In genomic region chr19:38649305-38650179, GRCh38 we compare ENCODE assay signal across 8 cellular contexts. TPM values are rescaled to one million over a fixed set of nuclear protein-coding genes. Genes with fewer than 3 reads are reported as not detected.
DNase-seq lines count a peak whose midpoint lies in the region; ATAC-seq and TF ChIP-seq lines count a peak whose summit lies in the region.

No MANE protein-coding gene starts in this region.

- no peak for DNase-seq in CD4-positive, alpha-beta T cell
- DNase-seq in astrocyte of the hippocampus (ENCODE audit: low read depth, low spot score): peak; percentile 59
- DNase-seq in kidney glomerular epithelial cell (lab: John Stamatoyannopoulos, UW): peak; percentile 36
- DNase-seq in suprapubic skin (ENCODE audit: low spot score in 2 of 2): no peak
- DNase-seq in activated gamma-delta T cell (lab: John Stamatoyannopoulos, UW): no peak

- intact Hi-C loops in CD4-positive, alpha-beta T cell (cut with DNase I, micrococcal nuclease): loop anchor here (2.0 to 5.0 kb wide), 2 partner anchors 19 to 83 kb away; no protein-coding TSS in a partner anchor

- CTCF ChIA-PET in CD4-positive, alpha-beta T cell (lab: Charles Lee): interaction anchor here (0.6 to 2.0 kb wide), 4 partner anchors 13 to 895 kb away, joined by 3 to 5 read pairs (median 3); partner anchors contain the start of gene FAM98C

- TF ChIP-seq CTCF in CD4-positive, alpha-beta T cell (IDR thresholded peaks at IDR 0.05): no peak
- no peak for TF ChIP-seq CTCF in suprapubic skin (IDR thresholded peaks at IDR 0.05)

- TF ChIP-seq RAD21 in Ishikawa (IDR thresholded peaks at IDR 0.05; ENCODE audit: low read depth): 0 out of 2 replicates have a peak, but pooled peaks have one; percentile 1

- H3K4me1 ChIP-seq in suprapubic skin: peaks cover 69% of the 10 kb centered on the region

- no peak for TF ChIP-seq POLR2A in suprapubic skin (IDR thresholded peaks at IDR 0.05)

- TF ChIP-seq EP300 in Ishikawa (IDR thresholded peaks at IDR 0.05; ENCODE audit: borderline replicate concordance) (no peak), suprapubic skin (IDR thresholded peaks at IDR 0.05) (no peak)

- H3K27me3 Mint-ChIP-seq in CD4-positive, alpha-beta T cell: peaks cover 51% of the 10 kb centered on the region

- peak overlapping the region; percentile 94 for H3K4me3 ChIP-seq in suprapubic skin

- peaks cover 47% of the 10 kb centered on the region for H3K4me1 Mint-ChIP-seq in CD4-positive, alpha-beta T cell (ENCODE audit: low read depth)

- H3K27ac ChIP-seq in CD4-positive, alpha-beta T cell (ENCODE audit: low read depth, low read length): no peak overlapping the region
- H3K27ac ChIP-seq in suprapubic skin: peak overlapping the region; percentile 96

- H3K36me3 Mint-ChIP-seq in CD4-positive, alpha-beta T cell (ENCODE audit: low read depth): peaks cover 4% of the 10 kb centered on the region

- H3K4me3 Mint-ChIP-seq in CD4-positive, alpha-beta T cell: peak overlapping the region; percentile 85

- no peak for ATAC-seq in CD4-positive, alpha-beta T cell (ENCODE audit: poor library complexity)
- ATAC-seq in HG03342 (IDR thresholded peaks at IDR 0.05; ENCODE audit: unreplicated experiment) (no peak), GM21717 (IDR thresholded peaks at IDR 0.05; ENCODE audit: unreplicated experiment) (no peak)

- H3K27me3 ChIP-seq in CD4-positive, alpha-beta T cell (ENCODE audit: control insufficient read depth, insufficient read depth, low read length): peaks cover 9% of the 10 kb centered on the region
- no peaks in the 10 kb centered on the region for H3K27me3 ChIP-seq in suprapubic skin

- POLR2A ChIA-PET in CD4-positive, alpha-beta T cell (lab: Charles Lee): interaction anchor here (1.1 to 2.2 kb wide), 2 partner anchors 19 to 202 kb away, joined by 4 to 7 read pairs; no protein-coding TSS in a partner anchor

- no peaks in the 10 kb centered on the region for H3K36me3 ChIP-seq in suprapubic skin

- H3K9me3 Mint-ChIP-seq in CD4-positive, alpha-beta T cell: no peaks in the 10 kb centered on the region

- no peaks in the 10 kb centered on the region for H3K9me3 ChIP-seq in CD4-positive, alpha-beta T cell (ENCODE audit: control insufficient read depth, low read length)
- no peaks in the 10 kb centered on the region for H3K9me3 ChIP-seq in suprapubic skin

- WGBS in suprapubic skin: 10% methylated on average over 15 of the region's 15 CpGs

- H3K27ac Mint-ChIP-seq in CD4-positive, alpha-beta T cell: no peak overlapping the region

TF ChIP-seq in Ishikawa, 13 proteins besides CTCF, POLR2A, EP300 and RAD21:
- TF ChIP-seq CEBPB (IDR thresholded peaks at IDR 0.05): no peak
- TF ChIP-seq NFIC (IDR thresholded peaks at IDR 0.05): peak; percentile 66
- no peak for TF ChIP-seq TCF12 (IDR thresholded peaks at IDR 0.05; ENCODE audit: low read depth)
- TF ChIP-seq FOXM1 (IDR thresholded peaks at IDR 0.05; ENCODE audit: borderline replicate concordance, low read depth): no peak
- TF ChIP-seq TEAD4 (IDR thresholded peaks at IDR 0.05): no peak
- TF ChIP-seq MAX (IDR thresholded peaks at IDR 0.05): peak; percentile 5; the same call in 1 of the 2 replicates
- TF ChIP-seq EGR1 (IDR thresholded peaks at IDR 0.05): no peak
- no peak for TF ChIP-seq YY1 (IDR thresholded peaks at IDR 0.05; ENCODE audit: low read depth)
- no peak for TF ChIP-seq REST (IDR thresholded peaks at IDR 0.05; ENCODE audit: low read depth)
- TF ChIP-seq TAF1 (IDR thresholded peaks at IDR 0.05; ENCODE audit: low read depth): no peak
- TF ChIP-seq ZBTB7A (IDR thresholded peaks at IDR 0.05; ENCODE audit: low read depth): 0 out of 2 replicates have a peak, but pooled peaks have one; percentile 32
- TF ChIP-seq USF1 (IDR thresholded peaks at IDR 0.05): no peak
- TF ChIP-seq CREB1 (IDR thresholded peaks at IDR 0.05; ENCODE audit: low read depth): no peak

RNA-seq across cellular contexts. Expression of gene ACTN4, which starts 2.1 kb away (rescaled TPM):
- 10 to 100 TPM; 70.3 to 84.0 TPM for total RNA-seq in CD4-positive, alpha-beta T cell
- 100 to 1,000 TPM; 475 to 520 (median 507) TPM for total RNA-seq in suprapubic skin

RNA-seq across cellular contexts. Expression of gene EIF3K, which starts 30.6 kb away (rescaled TPM):
- total RNA-seq in CD4-positive, alpha-beta T cell: 100 to 1,000 TPM; 309 to 322 TPM
- 100 to 1,000 TPM; 274 to 587 (median 557) TPM for total RNA-seq in suprapubic skin

RNA-seq across cellular contexts. Expression of gene MAP4K1, which starts 31.8 kb away (rescaled TPM):
- total RNA-seq in CD4-positive, alpha-beta T cell: 100 to 1,000 TPM; 173 to 185 TPM
- 1 to 10 TPM in 3 of 4 donors, under 1 TPM in 1; 0.68 to 2.8 (median 1.8) TPM for total RNA-seq in suprapubic skin

Comparison
In these comparisons a context has a peak if more than half of its experiments do, and no peak if none do; other contexts are left out.
1. DNase-seq: peak in astrocyte of the hippocampus (single experiment) and kidney glomerular epithelial cell (single experiment); none in CD4-positive, alpha-beta T cell (0 of 10), suprapubic skin (0 of 2) and activated gamma-delta T cell (single experiment).
2. RNA of gene ACTN4, which starts 2.1 kb away (total RNA-seq): 475 to 520 TPM in suprapubic skin; 70.3 to 84.0 TPM in CD4-positive, alpha-beta T cell; every median in the first group is over 4 times any median in the second.
3. RNA of gene MAP4K1, which starts 31.8 kb away (total RNA-seq): 173 to 185 TPM in CD4-positive, alpha-beta T cell; 0.68 to 2.8 TPM in suprapubic skin; every median in the first group is over 10 times any median in the second.